ENCODE assay signal across 11 cellular contexts in the genomic region with DNA sequence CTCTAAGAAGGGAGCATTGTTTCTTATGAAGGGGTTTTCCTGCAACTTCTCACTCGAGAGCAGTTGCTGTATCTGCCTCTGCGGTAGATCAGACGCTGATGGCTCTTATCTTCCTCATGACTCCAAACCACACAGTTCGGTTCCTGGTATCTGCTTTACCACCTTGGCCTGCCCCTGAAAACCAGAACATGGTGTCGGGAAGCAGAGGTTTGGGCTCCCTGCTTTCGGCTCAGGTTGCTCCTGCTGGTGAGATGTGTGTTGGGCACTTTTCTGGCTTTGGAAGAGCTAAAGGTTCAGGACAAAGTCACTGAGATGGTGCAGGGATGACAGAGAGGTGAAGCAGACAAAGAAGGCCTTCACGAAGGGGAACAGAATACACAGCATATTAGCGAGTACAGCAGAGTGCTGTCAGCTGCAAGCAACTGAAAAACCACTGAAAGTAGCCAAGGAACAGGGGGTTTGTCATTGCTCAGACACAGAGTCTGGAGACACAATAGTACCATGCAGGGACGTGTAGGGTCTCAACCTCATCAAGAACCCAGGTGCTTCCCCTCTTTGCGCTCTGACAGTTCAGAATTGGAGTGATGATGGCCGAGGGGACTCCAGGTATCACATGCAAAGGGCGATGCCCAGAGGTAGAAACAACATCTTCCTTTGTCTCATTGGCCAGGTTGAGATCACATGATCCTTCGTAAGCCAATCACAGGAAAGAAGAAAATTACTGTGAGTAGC. TPM values are rescaled to one million over a fixed set of nuclear protein-coding genes. Genes with fewer than 3 reads are reported as not detected.
DNase-seq lines count a peak whose midpoint lies in the region; ATAC-seq, FAIRE-seq and TF ChIP-seq lines count a peak whose summit lies in the region.
"Had no signal": no experiment of that assay in that cellular context is flagged by ENCODE, and none has a peak within 500 bp of the region (broad histone marks: within the 10 kb centered on the region; RNA-seq: fewer than 3 reads in every experiment).

No MANE protein-coding gene starts in this region.

- TF ChIP-seq CTCF in left ventricle myocardium inferior (IDR thresholded peaks at IDR 0.05; ENCODE audit: borderline replicate concordance): no peak

- FAIRE-seq in RCC 7860 (lab: Jason Lieb, UNC): no peak
- FAIRE-seq: H54 had no signal

- POLR2A ChIA-PET in CD4-positive, alpha-beta memory T cell (lab: Charles Lee; ENCODE audit: partially characterized antibody): interaction anchor here (0.9 kb wide), 1 partner anchor 16 kb away, joined by 3 read pairs; no protein-coding TSS in a partner anchor

- H3K27ac Mint-ChIP-seq in CD4-positive, alpha-beta memory T cell: peak overlapping the region in 6 of 7 donors; percentile 32 to 90 (median 37)
- H3K27ac Mint-ChIP-seq in activated T-cell treated with anti-CD3 and anti-CD28 coated beads, Interleukin-2, amount 50 U/mL, for 72 hours: no peak overlapping the region

- H3K27me3 ChIP-seq in CD4-positive, alpha-beta memory T cell (ENCODE audit: insufficient read depth, low read length): no peaks in the 10 kb centered on the region
- H3K27me3 ChIP-seq in left ventricle myocardium inferior (ENCODE audit: low read depth): peaks cover 76% of the 10 kb centered on the region

- peak in 1 of 5 donors; percentile 34 for DNase-seq in CD4-positive, alpha-beta memory T cell
- DNase-seq in activated T-cell treated with anti-CD3 and anti-CD28 coated beads, Interleukin-2, amount 50 U/mL, for 72 hours: peak; percentile 29 to 49
- no peak for DNase-seq in RCC 7860 (ENCODE audit: low spot score)
- no peak for DNase-seq in mesenteric fat pad (ENCODE audit: low spot score)
- no peak for DNase-seq in left ventricle myocardium inferior
- DNase-seq in SHP77 (lab: John Stamatoyannopoulos, UW): no peak
- DNase-seq: hippocampal formation had no signal

- H3K36me3 ChIP-seq in CD4-positive, alpha-beta memory T cell (ENCODE audit: insufficient read depth, low read length): no peaks in the 10 kb centered on the region
- H3K36me3 ChIP-seq in left ventricle myocardium inferior: no peaks in the 10 kb centered on the region

- H3K4me3 Mint-ChIP-seq in CD4-positive, alpha-beta memory T cell: peak overlapping the region in 4 of 8 donors; percentile 11 to 30 (median 14)
- H3K4me3 Mint-ChIP-seq in activated T-cell treated with anti-CD3 and anti-CD28 coated beads, Interleukin-2, amount 50 U/mL, for 72 hours: peak overlapping the region; percentile 15 to 51

- no peaks in the 10 kb centered on the region for H3K4me1 ChIP-seq in CD4-positive, alpha-beta memory T cell (ENCODE audit: insufficient read depth, low read length)
- H3K4me1 ChIP-seq in left ventricle myocardium inferior: no peaks in the 10 kb centered on the region

- H3K4me1 Mint-ChIP-seq in CD4-positive, alpha-beta memory T cell: peaks cover 0 to 8% (median 5%) of the 10 kb centered on the region in 4 donors
- H3K4me1 Mint-ChIP-seq in activated T-cell treated with anti-CD3 and anti-CD28 coated beads, Interleukin-2, amount 50 U/mL, for 72 hours (ENCODE audit: low read depth): peaks cover 18% of the 10 kb centered on the region

- peaks cover 19 to 28% of the 10 kb centered on the region in 2 donors for H3K27me3 Mint-ChIP-seq in CD4-positive, alpha-beta memory T cell
- peaks cover 62% of the 10 kb centered on the region for H3K27me3 Mint-ChIP-seq in activated T-cell treated with anti-CD3 and anti-CD28 coated beads, Interleukin-2, amount 50 U/mL, for 72 hours (ENCODE audit: low read depth)

- no peak overlapping the region for H3K27ac ChIP-seq in CD4-positive, alpha-beta memory T cell (ENCODE audit: low read depth, low read length)
- no peak overlapping the region for H3K27ac ChIP-seq in left ventricle myocardium inferior (replicated peaks)

- H3K9me3 ChIP-seq in CD4-positive, alpha-beta memory T cell (ENCODE audit: control insufficient read depth in 1 of 2, low read length in 2 of 2): no peaks in the 10 kb centered on the region
- H3K9me3 ChIP-seq in left ventricle myocardium inferior (replicated peaks): peaks cover 18% of the 10 kb centered on the region

- peaks cover 2 to 10% (median 5%) of the 10 kb centered on the region in 8 donors for H3K9me3 Mint-ChIP-seq in CD4-positive, alpha-beta memory T cell
- H3K9me3 Mint-ChIP-seq in activated T-cell treated with anti-CD3 and anti-CD28 coated beads, Interleukin-2, amount 50 U/mL, for 72 hours: peaks cover 0 to 2% of the 10 kb centered on the region in 2 donors

- H3K4me3 ChIP-seq in CD4-positive, alpha-beta memory T cell (ENCODE audit: low read length in 2 of 2): no peak overlapping the region
- no peak overlapping the region for H3K4me3 ChIP-seq in left ventricle myocardium inferior

- H3K36me3 Mint-ChIP-seq in CD4-positive, alpha-beta memory T cell: no peaks in the 10 kb centered on the region
- H3K36me3 Mint-ChIP-seq in activated T-cell treated with anti-CD3 and anti-CD28 coated beads, Interleukin-2, amount 50 U/mL, for 72 hours (ENCODE audit: insufficient read depth in 2 of 2): peaks cover under 1 to 1% of the 10 kb centered on the region in 2 donors

- ATAC-seq in GM19395 (IDR thresholded peaks at IDR 0.05; ENCODE audit: unreplicated experiment): peak; percentile 91
- peak; percentile 52 for ATAC-seq in HG03196 (IDR thresholded peaks at IDR 0.05; ENCODE audit: unreplicated experiment)
- ATAC-seq in activated T-cell treated with anti-CD3 and anti-CD28 coated beads, Interleukin-2, amount 50 U/mL, for 72 hours (replicated peaks in 1 of 2): peak; percentile 86 to 91

- CTCF ChIA-PET in CD4-positive, alpha-beta memory T cell (lab: Charles Lee; ENCODE audit: partially characterized antibody): no interaction called here

- intact Hi-C loops in CD4-positive, alpha-beta memory T cell (cut with micrococcal nuclease): no loop called here
- intact Hi-C loops in left ventricle myocardium inferior (cut with micrococcal nuclease): no loop called here

RNA-seq across cellular contexts. Expression of gene CSF2RB, which starts 11.9 kb away (rescaled TPM):
- total RNA-seq in CD4-positive, alpha-beta memory T cell: 1 to 10 TPM; 1.2 TPM
- polyA plus RNA-seq in CD4-positive, alpha-beta memory T cell: under 1 TPM in 1 of 2 donors, not detected in 1; 0.34 TPM
- total RNA-seq in activated T-cell treated with anti-CD3 and anti-CD28 coated beads, Interleukin-2, amount 50 U/mL, for 72 hours: 1 to 10 TPM; 1.8 to 3.8 TPM
- total RNA-seq in mesenteric fat pad (13.3 TPM), left ventricle myocardium inferior (2.8 TPM)
- total RNA-seq: osteocyte had no signal

RNA-seq across cellular contexts. Expression of gene NCF4, which starts 40.8 kb away (rescaled TPM):
- total RNA-seq in CD4-positive, alpha-beta memory T cell: 10 to 100 TPM; 16.6 to 17.5 TPM
- polyA plus RNA-seq in CD4-positive, alpha-beta memory T cell: 10 to 100 TPM; 26.8 to 28.0 TPM
- 10 to 100 TPM in 1 of 2 donors, 1 to 10 TPM in 1; 8.5 to 15.8 TPM for total RNA-seq in activated T-cell treated with anti-CD3 and anti-CD28 coated beads, Interleukin-2, amount 50 U/mL, for 72 hours
- 51.0 TPM for total RNA-seq in mesenteric fat pad
- 5.5 TPM for total RNA-seq in left ventricle myocardium inferior
- total RNA-seq: osteocyte had no signal

Comparison
In these comparisons a context has a peak if more than half of its experiments do, and no peak if none do; other contexts are left out.
1. DNase-seq: peak in activated T-cell treated with anti-CD3 and anti-CD28 coated beads, Interleukin-2, amount 50 U/mL, for 72 hours (2 of 2); none in RCC 7860 (single experiment), mesenteric fat pad (single experiment), left ventricle myocardium inferior (single experiment) and SHP77 (0 of 2).
2. Peak in every context shown above with its lines, with median percentiles within 50 percentile points of each other: ATAC-seq.